In the genomic region with DNA sequence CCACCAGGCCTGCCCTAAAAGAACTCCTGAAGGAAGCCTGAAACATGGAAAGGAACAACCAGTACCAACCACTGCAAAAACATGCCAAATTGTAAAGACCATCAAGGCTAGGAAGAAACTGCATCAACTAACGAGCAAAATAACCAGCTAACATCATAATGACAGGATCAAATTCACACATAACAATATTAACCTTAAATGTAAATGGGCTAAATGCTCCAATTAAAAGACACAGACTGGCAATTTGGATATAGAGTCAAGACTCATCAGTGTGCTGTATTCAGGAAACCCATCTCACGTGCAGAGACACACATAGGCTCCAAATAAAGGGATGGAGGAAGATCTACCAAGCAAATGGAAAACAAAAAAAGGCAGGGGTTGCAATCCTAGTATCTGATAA, we compare ENCODE assay signal across 11 cellular contexts. TPM values are rescaled to one million over a fixed set of nuclear protein-coding genes. Genes with fewer than 3 reads are reported as not detected.
DNase-seq lines count a peak whose midpoint lies in the region; ATAC-seq, FAIRE-seq and TF ChIP-seq lines count a peak whose summit lies in the region.
"Not testable (repeated sequence)": the region's sequence is repeated elsewhere in the genome, so short reads cannot be mapped to it uniquely, and the experiment has no call there.
"Had no signal": no experiment of that assay in that cellular context is flagged by ENCODE, and none has a peak within 500 bp of the region (broad histone marks: within the 10 kb centered on the region; RNA-seq: fewer than 3 reads in every experiment).

No MANE protein-coding gene starts in this region.

- CTCF ChIA-PET in CD4-positive, alpha-beta T cell (lab: Charles Lee); activated CD4-positive, alpha-beta T cell treated with anti-CD3 and anti-CD28 coated beads, Interleukin-2, amount 10 ng/mL, durations not matched to agents 7 days and 5 days (lab: Charles Lee); K562 (lab: Yijun Ruan, JAX; ENCODE audit: low intra/inter-chr PET ratio): not testable (repeated sequence)

- intact Hi-C loops in CD4-positive, alpha-beta T cell (cut with DNase I, micrococcal nuclease); K562 (cut with micrococcal nuclease); left ventricle myocardium inferior (cut with micrococcal nuclease); natural killer cell (cut with micrococcal nuclease): not testable (repeated sequence)

- H3K36me3 Mint-ChIP-seq in CD4-positive, alpha-beta T cell (ENCODE audit: low read depth): peaks cover 77% of the 10 kb centered on the region
- peaks cover 52% of the 10 kb centered on the region for H3K36me3 Mint-ChIP-seq in T-helper 1 cell treated with Interleukin-12 subunit alpha and Interleukin-12 subunit beta and Interleukin-4 antibody, amounts not matched to agents 30 μg/mL and 1 μg/mL, for 36 hours (ENCODE audit: low read depth)
- peaks cover 64% of the 10 kb centered on the region for H3K36me3 Mint-ChIP-seq in activated CD4-positive, alpha-beta T cell treated with anti-CD3 and anti-CD28 coated beads, Interleukin-2, amount 10 ng/mL, durations not matched to agents 7 days and 5 days (ENCODE audit: low read depth)
- peaks cover 19 to 42% of the 10 kb centered on the region in 2 donors for H3K36me3 Mint-ChIP-seq in activated T-cell treated with anti-CD3 and anti-CD28 coated beads, Interleukin-2, amount 50 U/mL, for 72 hours (ENCODE audit: insufficient read depth in 2 of 2)
- peaks cover 23% of the 10 kb centered on the region for H3K36me3 Mint-ChIP-seq in activated naive CD8-positive, alpha-beta T cell
- peaks cover 21% of the 10 kb centered on the region for H3K36me3 Mint-ChIP-seq in natural killer cell

- H4K20me1 ChIP-seq in K562 (replicated peaks; ENCODE audit: control insufficient read depth, insufficient read depth, low read length): not testable (repeated sequence)

- H3K79me2 ChIP-seq in K562 (ENCODE audit: control insufficient read depth, insufficient read depth, low read length): not testable (repeated sequence)

- TF ChIP-seq POLR2A in K562 (conservative IDR thresholded peaks at IDR 0.05): not testable (repeated sequence)

- not testable (repeated sequence) for H3K4me3 ChIP-seq in K562, left ventricle myocardium inferior

- POLR2A ChIA-PET in CD4-positive, alpha-beta T cell (lab: Charles Lee): interaction anchor here (1.5 kb wide), 1 partner anchor 12 kb away, joined by 4 read pairs; no protein-coding TSS in a partner anchor
- POLR2A ChIA-PET in activated CD4-positive, alpha-beta T cell treated with anti-CD3 and anti-CD28 coated beads, Interleukin-2, amount 10 ng/mL, durations not matched to agents 7 days and 5 days (lab: Charles Lee); K562 (lab: Yijun Ruan, JAX): not testable (repeated sequence)

- H2AFZ ChIP-seq in K562 (ENCODE audit: low read depth, low read length): not testable (repeated sequence)

- H3K4me1 Mint-ChIP-seq in CD4-positive, alpha-beta T cell (ENCODE audit: low read depth): peaks cover 90% of the 10 kb centered on the region
- H3K4me1 Mint-ChIP-seq in T-helper 1 cell treated with Interleukin-12 subunit alpha and Interleukin-12 subunit beta and Interleukin-4 antibody, amounts not matched to agents 30 μg/mL and 1 μg/mL, for 36 hours (ENCODE audit: low read depth): peaks cover 76% of the 10 kb centered on the region
- H3K4me1 Mint-ChIP-seq in activated CD4-positive, alpha-beta T cell treated with anti-CD3 and anti-CD28 coated beads, Interleukin-2, amount 10 ng/mL, durations not matched to agents 7 days and 5 days: peaks cover 87% of the 10 kb centered on the region
- H3K4me1 Mint-ChIP-seq in activated T-cell treated with anti-CD3 and anti-CD28 coated beads, Interleukin-2, amount 50 U/mL, for 72 hours (ENCODE audit: low read depth): peaks cover 88% of the 10 kb centered on the region
- peaks cover 87% of the 10 kb centered on the region for H3K4me1 Mint-ChIP-seq in activated naive CD8-positive, alpha-beta T cell (ENCODE audit: low read depth)
- peaks cover 77 to 92% of the 10 kb centered on the region in 2 donors for H3K4me1 Mint-ChIP-seq in natural killer cell

- H3K9me1 ChIP-seq in K562 (ENCODE audit: control insufficient read depth, insufficient read depth, low read length): not testable (repeated sequence)

- TF ChIP-seq EP300 in K562 (IDR thresholded peaks at IDR 0.05; ENCODE audit: low read length): not testable (repeated sequence)

- not testable (repeated sequence) for H3K9me3 Mint-ChIP-seq in CD4-positive, alpha-beta T cell; activated T-cell treated with anti-CD3 and anti-CD28 coated beads, Interleukin-2, amount 50 U/mL, for 72 hours; activated naive CD8-positive, alpha-beta T cell (ENCODE audit: low read depth); natural killer cell
- H3K9me3 Mint-ChIP-seq in T-helper 1 cell treated with Interleukin-12 subunit alpha and Interleukin-12 subunit beta and Interleukin-4 antibody, amounts not matched to agents 30 μg/mL and 1 μg/mL, for 36 hours: peaks cover 51% of the 10 kb centered on the region
- H3K9me3 Mint-ChIP-seq in activated CD4-positive, alpha-beta T cell treated with anti-CD3 and anti-CD28 coated beads, Interleukin-2, amount 10 ng/mL, durations not matched to agents 7 days and 5 days: peaks cover 33% of the 10 kb centered on the region

- not testable (repeated sequence) for H3K27me3 Mint-ChIP-seq in CD4-positive, alpha-beta T cell; T-helper 1 cell treated with Interleukin-12 subunit alpha and Interleukin-12 subunit beta and Interleukin-4 antibody, amounts not matched to agents 30 μg/mL and 1 μg/mL, for 36 hours (ENCODE audit: low read depth); activated CD4-positive, alpha-beta T cell treated with anti-CD3 and anti-CD28 coated beads, Interleukin-2, amount 10 ng/mL, durations not matched to agents 7 days and 5 days; activated T-cell treated with anti-CD3 and anti-CD28 coated beads, Interleukin-2, amount 50 U/mL, for 72 hours (ENCODE audit: low read depth); activated naive CD8-positive, alpha-beta T cell; natural killer cell (ENCODE audit: low read depth in 2 of 2)

- peak overlapping the region; percentile 67 for H3K27ac Mint-ChIP-seq in CD4-positive, alpha-beta T cell
- H3K27ac Mint-ChIP-seq in T-helper 1 cell treated with Interleukin-12 subunit alpha and Interleukin-12 subunit beta and Interleukin-4 antibody, amounts not matched to agents 30 μg/mL and 1 μg/mL, for 36 hours: peak overlapping the region; percentile 21
- H3K27ac Mint-ChIP-seq in activated CD4-positive, alpha-beta T cell treated with anti-CD3 and anti-CD28 coated beads, Interleukin-2, amount 10 ng/mL, durations not matched to agents 7 days and 5 days: peak overlapping the region; percentile 64
- peak overlapping the region; percentile 36 for H3K27ac Mint-ChIP-seq in activated T-cell treated with anti-CD3 and anti-CD28 coated beads, Interleukin-2, amount 50 U/mL, for 72 hours
- H3K27ac Mint-ChIP-seq in activated naive CD8-positive, alpha-beta T cell: peak overlapping the region; percentile 86
- H3K27ac Mint-ChIP-seq in natural killer cell: peak overlapping the region; percentile 80 to 99

- 0% methylated on average over 1 of the region's 2 CpGs for WGBS in K562 (ENCODE audit: insufficient coverage, low coverage, missing lambda C conversion rate)

- H3K4me3 Mint-ChIP-seq in CD4-positive, alpha-beta T cell; T-helper 1 cell treated with Interleukin-12 subunit alpha and Interleukin-12 subunit beta and Interleukin-4 antibody, amounts not matched to agents 30 μg/mL and 1 μg/mL, for 36 hours; activated CD4-positive, alpha-beta T cell treated with anti-CD3 and anti-CD28 coated beads, Interleukin-2, amount 10 ng/mL, durations not matched to agents 7 days and 5 days; activated naive CD8-positive, alpha-beta T cell; natural killer cell: not testable (repeated sequence)
- H3K4me3 Mint-ChIP-seq in activated T-cell treated with anti-CD3 and anti-CD28 coated beads, Interleukin-2, amount 50 U/mL, for 72 hours: peak overlapping the region in 1 of 2 donors; percentile 33

- not testable (repeated sequence) for H3K9ac ChIP-seq in K562 (ENCODE audit: insufficient read depth in 1 of 2, low read depth in 2 of 2, low read length in 2 of 2)

- H3K4me1 ChIP-seq in K562 (replicated peaks in 1 of 2; ENCODE audit: control insufficient read depth in 2 of 2, insufficient read depth in 2 of 2, low read length in 2 of 2): not testable (repeated sequence)
- H3K4me1 ChIP-seq in left ventricle myocardium inferior: peaks cover 21% of the 10 kb centered on the region

- BruUV-seq in K562 (replicated peaks; lab: Mats Ljungman, UMichigan): not testable (repeated sequence)

- not testable (repeated sequence) for H3K4me2 ChIP-seq in K562 (ENCODE audit: insufficient read depth, low read length)

- in situ Hi-C loops in K562 (cut with MboI): not testable (repeated sequence)

- not testable (repeated sequence) for TF ChIP-seq CTCF in CD4-positive, alpha-beta T cell (IDR thresholded peaks at IDR 0.05); K562 (IDR thresholded peaks at IDR 0.05 in 2 of 3, conservative IDR thresholded peaks at IDR 0.05 in 1 of 3; ENCODE audit: insufficient read depth in 2 of 3, low read depth in 1 of 3, low read length in 3 of 3); left ventricle myocardium inferior (IDR thresholded peaks at IDR 0.05; ENCODE audit: borderline replicate concordance); natural killer cell (IDR thresholded peaks at IDR 0.05)

- not testable (repeated sequence) for H3K27ac ChIP-seq in CD4-positive, alpha-beta T cell (ENCODE audit: low read depth, low read length); K562 (ENCODE audit: extremely low read depth, low read depth, low read length)
- peak overlapping the region; percentile 44 for H3K27ac ChIP-seq in left ventricle myocardium inferior (replicated peaks)

- H3K9me3 ChIP-seq in CD4-positive, alpha-beta T cell (ENCODE audit: control insufficient read depth, low read length); K562 (replicated peaks; ENCODE audit: control insufficient read depth, insufficient read depth, low read depth, low read length); left ventricle myocardium inferior (replicated peaks): not testable (repeated sequence)

- FAIRE-seq in K562 (lab: Jason Lieb, UNC): not testable (repeated sequence)

- H3K36me3 ChIP-seq in K562 (ENCODE audit: control insufficient read depth, insufficient read depth, low read length); left ventricle myocardium inferior: not testable (repeated sequence)

- not testable (repeated sequence) for TF ChIP-seq RAD21 in K562 (CRISPR knock-in tag; conservative IDR thresholded peaks at IDR 0.05 in 1 of 2, IDR thresholded peaks at IDR 0.05 in 1 of 2)

- not testable (repeated sequence) for ATAC-seq in CD4-positive, alpha-beta T cell (ENCODE audit: poor library complexity); activated T-cell treated with anti-CD3 and anti-CD28 coated beads, Interleukin-2, amount 50 U/mL, for 72 hours (replicated peaks in 1 of 2); K562; natural killer cell

- H3K27me3 ChIP-seq in CD4-positive, alpha-beta T cell (ENCODE audit: control insufficient read depth, insufficient read depth, low read length); K562 (ENCODE audit: control insufficient read depth in 2 of 2, insufficient read depth in 2 of 2, low read length in 2 of 2); left ventricle myocardium inferior (ENCODE audit: low read depth): not testable (repeated sequence)

- DNase-seq in CD4-positive, alpha-beta T cell; activated CD4-positive, alpha-beta T cell treated with anti-CD3 and anti-CD28 coated beads, Interleukin-2, amount 10 ng/mL, durations not matched to agents 7 days and 5 days; activated T-cell treated with anti-CD3 and anti-CD28 coated beads, Interleukin-2, amount 50 U/mL, for 72 hours; K562 (ENCODE audit: extremely low read depth in 1 of 4, low spot score in 3 of 4); left ventricle myocardium inferior; natural killer cell: not testable (repeated sequence)

RNA-seq across cellular contexts. Expression of gene GIMAP2, which starts 5.1 kb away (rescaled TPM):
- 10 to 100 TPM; 64.1 to 65.1 TPM for total RNA-seq in CD4-positive, alpha-beta T cell
- 100 to 1,000 TPM in 1 of 2 experiments, 10 to 100 TPM in 1; 97.7 to 102 TPM for total RNA-seq in activated CD4-positive, alpha-beta T cell treated with anti-CD3 and anti-CD28 coated beads, Interleukin-2, amount 10 ng/mL, durations not matched to agents 7 days and 5 days
- 10 to 100 TPM; 47.8 to 59.4 TPM for total RNA-seq in activated T-cell treated with anti-CD3 and anti-CD28 coated beads, Interleukin-2, amount 50 U/mL, for 72 hours
- total RNA-seq in K562 (2011; cell fraction: chromatin; rRNA removed; ENCODE audit: low replicate concordance): 0.86 TPM in 1 of 2 replicates, not detected in the other
- total RNA-seq in K562 (2011; cell fraction: nucleolus; rRNA removed): 0.17 and 0.53 TPM in 2 replicates
- total RNA-seq in K562 (2011; cell fraction: nucleoplasm; rRNA removed): 0.51 TPM in 1 of 2 replicates, not detected in the other
- total RNA-seq in K562 (2014; rRNA removed) (0.73 and 1.1 TPM in 2 replicates), K562 (2014; rRNA removed; fragmentation: Illumina TruSeq; extraction: Trizol) (1.1 and 1.4 TPM in 2 replicates), K562 (2015; rRNA removed; fragmentation: Illumina TruSeq; extraction: Trizol) (1.3 and 1.5 TPM in 2 replicates), K562 (2021) (1.1 and 1.2 TPM in 2 replicates), left ventricle myocardium inferior (5.0 TPM), natural killer cell (10 to 100 TPM; 47.5 to 77.5 (median 61.0) TPM)
- polyA plus RNA-seq in K562 (2011; rRNA removed) (0.14 and 0.52 TPM in 2 replicates), K562 (2014; fragmentation: Illumina TruSeq; extraction: Trizol) (0.65 and 0.83 TPM in 2 replicates), K562 (2014; fragmentation: Nextera tagmentation; extraction: Ambion mirVana) (1 to 10 TPM; 1.8 TPM), K562 (2014; rRNA removed) (0.37 and 0.57 TPM in 2 replicates)
- polyA plus RNA-seq in K562 (2011; cell fraction: cytosol; rRNA removed): 0.09 and 0.18 TPM in 2 replicates
- 0.14 and 0.15 TPM in 2 replicates for polyA plus RNA-seq in K562 (2011; cell fraction: nucleus; rRNA removed)
- 2.2 and 9.4 TPM in 2 replicates for polyA plus RNA-seq in K562 (2012)
- 0.42 and 0.60 TPM in 2 replicates for polyA minus RNA-seq in K562 (2011; rRNA and poly(A)+ RNA removed)
- polyA minus RNA-seq in K562 (2011; cell fraction: cytosol; rRNA and poly(A)+ RNA removed): 0.76 TPM in 1 of 2 replicates, not detected in the other
- not detected in 2 replicates for polyA minus RNA-seq in K562 (2011; cell fraction: nucleus; rRNA and poly(A)+ RNA removed)
- total RNA-seq: Caco-2, HFFc6 had no signal

RNA-seq across cellular contexts. Expression of gene GIMAP1, which starts 36.0 kb away (rescaled TPM):
- 1 to 10 TPM; 8.0 to 8.1 TPM for total RNA-seq in CD4-positive, alpha-beta T cell
- total RNA-seq in activated CD4-positive, alpha-beta T cell treated with anti-CD3 and anti-CD28 coated beads, Interleukin-2, amount 10 ng/mL, durations not matched to agents 7 days and 5 days: 10 to 100 TPM; 18.1 to 19.6 TPM
- 1 to 10 TPM; 5.5 to 9.3 TPM for total RNA-seq in activated T-cell treated with anti-CD3 and anti-CD28 coated beads, Interleukin-2, amount 50 U/mL, for 72 hours
- not detected in 2 replicates for total RNA-seq in K562 (2011; cell fraction: chromatin; rRNA removed; ENCODE audit: low replicate concordance)
- total RNA-seq in K562 (2011; cell fraction: nucleolus; rRNA removed): not detected in 2 replicates
- total RNA-seq in K562 (2011; cell fraction: nucleoplasm; rRNA removed): not detected in 2 replicates
- not detected in 2 replicates for total RNA-seq in K562 (2014; rRNA removed)
- total RNA-seq in K562 (2014; rRNA removed; fragmentation: Illumina TruSeq; extraction: Trizol): not detected in 2 replicates
- not detected in 2 replicates for total RNA-seq in K562 (2015; rRNA removed; fragmentation: Illumina TruSeq; extraction: Trizol)
- total RNA-seq in K562 (2021): 0.11 and 0.13 TPM in 2 replicates
- polyA plus RNA-seq in K562 (2011; rRNA removed): not detected in 2 replicates
- 0.03 TPM in 1 of 2 replicates, not detected in the other for polyA plus RNA-seq in K562 (2011; cell fraction: cytosol; rRNA removed)
- polyA plus RNA-seq in K562 (2011; cell fraction: nucleus; rRNA removed): not detected in 2 replicates
- not detected in 2 replicates for polyA plus RNA-seq in K562 (2012)
- not detected in 2 replicates for polyA plus RNA-seq in K562 (2014; fragmentation: Illumina TruSeq; extraction: Trizol)
- polyA plus RNA-seq in K562 (2014; fragmentation: Nextera tagmentation; extraction: Ambion mirVana): not detected
- 0.04 TPM in 1 of 2 replicates, not detected in the other for polyA plus RNA-seq in K562 (2014; rRNA removed)
- polyA minus RNA-seq in K562 (2011; rRNA and poly(A)+ RNA removed): not detected in 2 replicates
- polyA minus RNA-seq in K562 (2011; cell fraction: cytosol; rRNA and poly(A)+ RNA removed): not detected in 2 replicates
- polyA minus RNA-seq in K562 (2011; cell fraction: nucleus; rRNA and poly(A)+ RNA removed): not detected in 2 replicates
- 5.9 TPM for total RNA-seq in left ventricle myocardium inferior
- 10 to 100 TPM; 11.1 to 23.9 (median 13.3) TPM for total RNA-seq in natural killer cell
- total RNA-seq: Caco-2, HFFc6 had no signal
- polyA plus RNA-seq: AG04450 had no signal

RNA-seq across cellular contexts. Expression of gene GIMAP6, which starts 48.2 kb away (rescaled TPM):
- 10 to 100 TPM; 14.3 to 14.9 TPM for total RNA-seq in CD4-positive, alpha-beta T cell
- total RNA-seq in activated CD4-positive, alpha-beta T cell treated with anti-CD3 and anti-CD28 coated beads, Interleukin-2, amount 10 ng/mL, durations not matched to agents 7 days and 5 days: 100 to 1,000 TPM; 105 to 109 TPM
- 10 to 100 TPM; 35.1 to 41.6 TPM for total RNA-seq in activated T-cell treated with anti-CD3 and anti-CD28 coated beads, Interleukin-2, amount 50 U/mL, for 72 hours
- total RNA-seq in K562 (2011; cell fraction: chromatin; rRNA removed; ENCODE audit: low replicate concordance): not detected in 2 replicates
- 0.26 TPM in 1 of 2 replicates, not detected in the other for total RNA-seq in K562 (2011; cell fraction: nucleolus; rRNA removed)
- total RNA-seq in K562 (2011; cell fraction: nucleoplasm; rRNA removed): not detected in 2 replicates
- 0.20 and 0.45 TPM in 2 replicates for total RNA-seq in K562 (2014; rRNA removed)
- 0.18 and 0.22 TPM in 2 replicates for total RNA-seq in K562 (2014; rRNA removed; fragmentation: Illumina TruSeq; extraction: Trizol)
- total RNA-seq in K562 (2015; rRNA removed; fragmentation: Illumina TruSeq; extraction: Trizol): 0.38 and 0.43 TPM in 2 replicates
- 0.38 and 0.49 TPM in 2 replicates for total RNA-seq in K562 (2021)
- polyA plus RNA-seq in K562 (2011; rRNA removed): 0.04 TPM in 1 of 2 replicates, not detected in the other
- polyA plus RNA-seq in K562 (2011; cell fraction: cytosol; rRNA removed): 0.01 and 0.06 TPM in 2 replicates
- polyA plus RNA-seq in K562 (2011; cell fraction: nucleus; rRNA removed): 0.16 TPM in 1 of 2 replicates, not detected in the other
- 0.59 and 1.8 TPM in 2 replicates for polyA plus RNA-seq in K562 (2012)
- polyA plus RNA-seq in K562 (2014; fragmentation: Illumina TruSeq; extraction: Trizol): 0.21 TPM in 2 replicates
- under 1 TPM; 0.04 TPM for polyA plus RNA-seq in K562 (2014; fragmentation: Nextera tagmentation; extraction: Ambion mirVana)
- polyA plus RNA-seq in K562 (2014; rRNA removed): 0.07 and 0.34 TPM in 2 replicates
- not detected in 2 replicates for polyA minus RNA-seq in K562 (2011; rRNA and poly(A)+ RNA removed)
- polyA minus RNA-seq in K562 (2011; cell fraction: cytosol; rRNA and poly(A)+ RNA removed): not detected in 2 replicates
- polyA minus RNA-seq in K562 (2011; cell fraction: nucleus; rRNA and poly(A)+ RNA removed): 0.13 TPM in 1 of 2 replicates, not detected in the other
- total RNA-seq in left ventricle myocardium inferior: 24.3 TPM
- total RNA-seq in natural killer cell: 100 to 1,000 TPM in 1 of 3 donors, 10 to 100 TPM in 2; 39.7 to 100 (median 51.9) TPM
- total RNA-seq: Caco-2, HFFc6 had no signal
- polyA plus RNA-seq: AG04450 had no signal

RNA-seq across cellular contexts. Expression of gene GIMAP5, which starts 56.9 kb away (rescaled TPM):
- 10 to 100 TPM; 31.3 to 35.2 TPM for total RNA-seq in CD4-positive, alpha-beta T cell
- 100 to 1,000 TPM; 111 to 149 TPM for total RNA-seq in activated CD4-positive, alpha-beta T cell treated with anti-CD3 and anti-CD28 coated beads, Interleukin-2, amount 10 ng/mL, durations not matched to agents 7 days and 5 days
- 10 to 100 TPM; 43.5 to 50.5 TPM for total RNA-seq in activated T-cell treated with anti-CD3 and anti-CD28 coated beads, Interleukin-2, amount 50 U/mL, for 72 hours
- total RNA-seq in K562 (2011; cell fraction: chromatin; rRNA removed; ENCODE audit: low replicate concordance): not detected in 2 replicates
- total RNA-seq in K562 (2011; cell fraction: nucleolus; rRNA removed): not detected in 2 replicates
- total RNA-seq in K562 (2011; cell fraction: nucleoplasm; rRNA removed): not detected in 2 replicates
- total RNA-seq in K562 (2014; rRNA removed): not detected in 2 replicates
- not detected in 2 replicates for total RNA-seq in K562 (2014; rRNA removed; fragmentation: Illumina TruSeq; extraction: Trizol)
- total RNA-seq in K562 (2015; rRNA removed; fragmentation: Illumina TruSeq; extraction: Trizol): not detected in 2 replicates
- total RNA-seq in K562 (2021): 0.35 and 0.51 TPM in 2 replicates
- polyA plus RNA-seq in K562 (2011; rRNA removed): not detected in 2 replicates
- polyA plus RNA-seq in K562 (2011; cell fraction: cytosol; rRNA removed): not detected in 2 replicates
- polyA plus RNA-seq in K562 (2011; cell fraction: nucleus; rRNA removed): not detected in 2 replicates
- 0.48 TPM in 1 of 2 replicates, not detected in the other for polyA plus RNA-seq in K562 (2012)
- polyA plus RNA-seq in K562 (2014; fragmentation: Illumina TruSeq; extraction: Trizol): not detected in 2 replicates
- polyA plus RNA-seq in K562 (2014; fragmentation: Nextera tagmentation; extraction: Ambion mirVana): not detected
- polyA plus RNA-seq in K562 (2014; rRNA removed): not detected in 2 replicates
- not detected in 2 replicates for polyA minus RNA-seq in K562 (2011; rRNA and poly(A)+ RNA removed)
- polyA minus RNA-seq in K562 (2011; cell fraction: cytosol; rRNA and poly(A)+ RNA removed): not detected in 2 replicates
- polyA minus RNA-seq in K562 (2011; cell fraction: nucleus; rRNA and poly(A)+ RNA removed): not detected in 2 replicates
- total RNA-seq in left ventricle myocardium inferior: 10.7 TPM
- total RNA-seq in natural killer cell: 10 to 100 TPM; 29.2 to 64.1 (median 35.3) TPM
- total RNA-seq: Caco-2, HFFc6 had no signal
- polyA plus RNA-seq: AG04450 had no signal

Comparison
In these comparisons a context has a peak if more than half of its experiments do, and no peak if none do; other contexts are left out.
1. H3K27ac Mint-ChIP-seq: peak in every context shown above with its lines; median percentile 90 in natural killer cell; 86 in activated naive CD8-positive, alpha-beta T cell; 67 in CD4-positive, alpha-beta T cell; 64 in activated CD4-positive, alpha-beta T cell treated with anti-CD3 and anti-CD28 coated beads, Interleukin-2, amount 10 ng/mL, durations not matched to agents 7 days and 5 days; 36 in activated T-cell treated with anti-CD3 and anti-CD28 coated beads, Interleukin-2, amount 50 U/mL, for 72 hours; 21 in T-helper 1 cell treated with Interleukin-12 subunit alpha and Interleukin-12 subunit beta and Interleukin-4 antibody, amounts not matched to agents 30 μg/mL and 1 μg/mL, for 36 hours.
2. RNA of gene GIMAP6, which starts 48.2 kb away (total RNA-seq): 105 to 109 TPM in activated CD4-positive, alpha-beta T cell treated with anti-CD3 and anti-CD28 coated beads, Interleukin-2, amount 10 ng/mL, durations not matched to agents 7 days and 5 days, 39.7 to 100 TPM in natural killer cell, 35.1 to 41.6 TPM in activated T-cell treated with anti-CD3 and anti-CD28 coated beads, Interleukin-2, amount 50 U/mL, for 72 hours, 24.3 TPM in left ventricle myocardium inferior (single experiment) and 14.3 to 14.9 TPM in CD4-positive, alpha-beta T cell; 0.18 to 0.49 TPM in K562; every median in the first group is over 10 times any median in the second.